ENCODE assay signal across 1 cellular context in genomic region chr3:119675188-119675874, GRCh38.
TF ChIP-seq lines count a peak whose summit lies in the region.

No MANE protein-coding gene starts in this region.

TF ChIP-seq in HepG2, 621 proteins besides CTCF, POLR2A, EP300 and RAD21:
- no peak for TF ChIP-seq IKZF5 (CRISPR knock-in tag; IDR thresholded peaks at IDR 0.05)
- TF ChIP-seq FOXO4 (CRISPR knock-in tag; conservative IDR thresholded peaks at IDR 0.05) = no peak
- no peak for TF ChIP-seq HNRNPH1 (optimal IDR thresholded peaks at IDR 0.05; ENCODE audit: low read depth, low read length)
- TF ChIP-seq ZNF687 (CRISPR knock-in tag; IDR thresholded peaks at IDR 0.05) = no peak
- TF ChIP-seq MAX (IDR thresholded peaks at IDR 0.05) = no peak
- no peak for TF ChIP-seq MXD1 (CRISPR knock-in tag; IDR thresholded peaks at IDR 0.05)
- no peak for TF ChIP-seq HNRNPL (IDR thresholded peaks at IDR 0.05; ENCODE audit: low read depth, low read length)
- no peak for TF ChIP-seq ZNF790 (CRISPR knock-in tag; IDR thresholded peaks at IDR 0.05; ENCODE audit: borderline replicate concordance)
- TF ChIP-seq ZNF792 (CRISPR knock-in tag; IDR thresholded peaks at IDR 0.05) = no peak
- no peak for TF ChIP-seq ZNF382 (CRISPR knock-in tag; IDR thresholded peaks at IDR 0.05; ENCODE audit: borderline replicate concordance)
- TF ChIP-seq MEIS2 (CRISPR knock-in tag; IDR thresholded peaks at IDR 0.05) = no peak
- no peak for TF ChIP-seq ZFP62 (CRISPR knock-in tag; IDR thresholded peaks at IDR 0.05)
- TF ChIP-seq TFE3 (CRISPR knock-in tag; IDR thresholded peaks at IDR 0.05) = no peak
- no peak for TF ChIP-seq FOXJ3 (CRISPR knock-in tag; IDR thresholded peaks at IDR 0.05; ENCODE audit: borderline replicate concordance)
- TF ChIP-seq ZNF407 (CRISPR knock-in tag; IDR thresholded peaks at IDR 0.05; ENCODE audit: not compliant biosample characterization) = no peak
- TF ChIP-seq ISL2 (CRISPR knock-in tag; IDR thresholded peaks at IDR 0.05) = no peak
- TF ChIP-seq NFATC3 (CRISPR knock-in tag; IDR thresholded peaks at IDR 0.05) = no peak
- TF ChIP-seq NR2F2 (IDR thresholded peaks at IDR 0.05; ENCODE audit: borderline replicate concordance, low read depth) = no peak
- TF ChIP-seq HMGXB4 (CRISPR knock-in tag; IDR thresholded peaks at IDR 0.05; ENCODE audit: borderline replicate concordance in 1 of 2, low read depth in 1 of 2) = no peak
- TF ChIP-seq RFX5 (IDR thresholded peaks at IDR 0.05; ENCODE audit: low read depth, low read length) = no peak
